Comparison of ENCODE assay signal across 2 cellular contexts in the genomic region with DNA sequence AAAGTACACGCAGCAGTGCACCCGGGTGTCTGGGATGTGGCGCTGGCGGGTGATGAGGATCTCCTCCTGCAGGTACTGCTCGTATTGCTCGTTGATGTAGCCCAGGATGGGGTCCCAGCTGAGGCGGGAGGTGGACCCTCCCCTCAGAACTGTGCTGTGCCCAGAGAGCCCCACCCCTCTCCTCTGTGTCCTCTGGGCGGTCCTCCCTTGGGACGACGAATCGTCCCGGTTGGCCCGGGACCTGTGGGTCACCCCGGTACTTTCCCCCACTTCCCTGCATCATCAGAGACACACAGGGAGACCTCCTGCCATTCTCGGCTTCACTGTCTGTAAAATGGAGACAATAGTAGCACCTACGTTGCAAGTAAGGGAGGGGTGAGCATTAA.
TF ChIP-seq lines count a peak whose summit lies in the region.

No MANE protein-coding gene starts in this region.

TF ChIP-seq in IMR-90, 13 proteins besides CTCF, POLR2A, EP300 and RAD21:
- no peak for TF ChIP-seq FOS (IDR thresholded peaks at IDR 0.05; ENCODE audit: low read depth, low read length)
- TF ChIP-seq CHD1 (IDR thresholded peaks at IDR 0.05; ENCODE audit: low read depth, low read length) = no peak

TF ChIP-seq in H1, 55 proteins besides CTCF, POLR2A, EP300 and RAD21:
- TF ChIP-seq BRCA1 (IDR thresholded peaks at IDR 0.05; ENCODE audit: low read depth, low read length) = no peak
- TF ChIP-seq NRF1 (IDR thresholded peaks at IDR 0.05; ENCODE audit: low read depth, low read length) = no peak
- TF ChIP-seq SIRT6 (IDR thresholded peaks at IDR 0.05; ENCODE audit: low read length) = no peak
- no peak for TF ChIP-seq GTF2F1 (IDR thresholded peaks at IDR 0.05; ENCODE audit: borderline replicate concordance, low read depth, low read length)
- TF ChIP-seq CHD2 (IDR thresholded peaks at IDR 0.05; ENCODE audit: low read length) = no peak
- TF ChIP-seq SRF (IDR thresholded peaks at IDR 0.05; ENCODE audit: low read depth, low read length) = no peak
- no peak for TF ChIP-seq PHF8 (conservative IDR thresholded peaks at IDR 0.05; ENCODE audit: low read depth, low read length)
- TF ChIP-seq NANOG (IDR thresholded peaks at IDR 0.05; ENCODE audit: insufficient read depth, low read depth, low read length, poor library complexity, severe bottlenecking) = no peak
- TF ChIP-seq CREB1 (IDR thresholded peaks at IDR 0.05) = no peak
- no peak for TF ChIP-seq BACH1 (IDR thresholded peaks at IDR 0.05; ENCODE audit: low read length)
- no peak for TF ChIP-seq CEBPB (IDR thresholded peaks at IDR 0.05; ENCODE audit: low read depth, low read length)
- no peak for TF ChIP-seq RFX5 (IDR thresholded peaks at IDR 0.05; ENCODE audit: borderline replicate concordance, low read depth, low read length)
- no peak for TF ChIP-seq SIN3A (conservative IDR thresholded peaks at IDR 0.05 in 1 of 2, IDR thresholded peaks at IDR 0.05 in 1 of 2; ENCODE audit: low read depth in 1 of 2, low read length in 2 of 2)
- no peak for TF ChIP-seq HDAC6 (IDR thresholded peaks at IDR 0.05; ENCODE audit: low read depth, low read length)
- TF ChIP-seq USF2 (IDR thresholded peaks at IDR 0.05; ENCODE audit: low read length) = no peak
- TF ChIP-seq KDM4A (IDR thresholded peaks at IDR 0.05; ENCODE audit: low read depth, low read length, severe bottlenecking) = no peak
- no peak for TF ChIP-seq EGR1 (IDR thresholded peaks at IDR 0.05; ENCODE audit: borderline replicate concordance, low read depth, low read length)
- no peak for TF ChIP-seq POLR2AphosphoS5 (IDR thresholded peaks at IDR 0.05; ENCODE audit: low read depth, low read length)
TF ChIP-seq in H1: peak in this region for 0.
